In the genomic region with DNA sequence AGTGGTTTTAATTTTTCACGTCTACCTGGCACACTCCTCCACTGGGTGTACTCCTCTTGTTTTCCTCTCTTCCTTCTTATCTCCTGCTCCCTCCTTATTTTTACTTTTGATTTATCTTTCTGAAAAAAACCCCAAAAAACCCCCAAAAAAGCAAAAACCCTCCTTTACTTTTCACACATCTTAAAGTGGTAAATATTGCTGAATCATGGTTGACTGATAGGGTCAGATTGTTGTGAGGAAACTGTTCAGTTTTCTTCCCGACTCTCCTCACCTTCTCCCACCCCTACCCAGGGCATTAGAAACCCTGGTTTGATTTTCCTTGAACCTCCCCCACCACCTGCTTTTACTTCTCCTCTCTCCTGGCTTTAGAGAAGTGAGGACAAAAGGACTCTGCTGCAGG, we compare ENCODE assay signal across 2 cellular contexts.
TF ChIP-seq lines count a peak whose summit lies in the region.

No MANE protein-coding gene starts in this region.

TF ChIP-seq in A549, 52 proteins besides CTCF, POLR2A, EP300 and RAD21:
- TF ChIP-seq JUNB (IDR thresholded peaks at IDR 0.05) (no peak), BHLHE40 (IDR thresholded peaks at IDR 0.05; ENCODE audit: low read depth, low read length) (no peak), ZNF302 (CRISPR knock-in tag; IDR thresholded peaks at IDR 0.05) (no peak), EHMT2 (IDR thresholded peaks at IDR 0.05; ENCODE audit: low read depth) (no peak), ZSCAN20 (CRISPR knock-in tag; IDR thresholded peaks at IDR 0.05) (no peak), NFE2L2 (conservative IDR thresholded peaks at IDR 0.05; ENCODE audit: low read length) (peak; percentile 71), BCL3 (IDR thresholded peaks at IDR 0.05) (no peak), CHD4 (IDR thresholded peaks at IDR 0.05; ENCODE audit: borderline replicate concordance) (no peak), EHF (CRISPR knock-in tag; IDR thresholded peaks at IDR 0.05) (no peak), CEBPB (IDR thresholded peaks at IDR 0.05) (no peak), MAFK (IDR thresholded peaks at IDR 0.05; ENCODE audit: partially characterized antibody) (peak; percentile 81), CBX8 (IDR thresholded peaks at IDR 0.05) (no peak), NPAS2 (CRISPR knock-in tag; IDR thresholded peaks at IDR 0.05; ENCODE audit: borderline replicate concordance) (no peak)
- TF ChIP-seq, protein P1, sequence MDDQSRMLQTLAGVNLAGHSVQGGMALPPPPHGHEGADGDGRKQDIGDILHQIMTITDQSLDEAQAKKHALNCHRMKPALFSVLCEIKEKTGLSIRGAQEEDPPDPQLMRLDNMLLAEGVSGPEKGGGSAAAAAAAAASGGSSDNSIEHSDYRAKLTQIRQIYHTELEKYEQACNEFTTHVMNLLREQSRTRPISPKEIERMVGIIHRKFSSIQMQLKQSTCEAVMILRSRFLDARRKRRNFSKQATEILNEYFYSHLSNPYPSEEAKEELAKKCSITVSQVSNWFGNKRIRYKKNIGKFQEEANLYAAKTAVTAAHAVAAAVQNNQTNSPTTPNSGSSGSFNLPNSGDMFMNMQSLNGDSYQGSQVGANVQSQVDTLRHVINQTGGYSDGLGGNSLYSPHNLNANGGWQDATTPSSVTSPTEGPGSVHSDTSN (IDR thresholded peaks at IDR 0.05), result no peak
TF ChIP-seq in A549: peak in this region for 2.

TF ChIP-seq in K562, 482 proteins besides CTCF, POLR2A, EP300 and RAD21:
- TF ChIP-seq ZNF584 (CRISPR knock-in tag; IDR thresholded peaks at IDR 0.05; ENCODE audit: low read depth) (no peak), CHAMP1 (IDR thresholded peaks at IDR 0.05) (no peak), CTBP1 (IDR thresholded peaks at IDR 0.05; ENCODE audit: borderline replicate concordance) (no peak), NFE2 (IDR thresholded peaks at IDR 0.05; ENCODE audit: low read depth) (peak; percentile 57; the same call in 1 of the 2 replicates), TAF15 (IDR thresholded peaks at IDR 0.05; ENCODE audit: low read depth, low read length) (no peak), ZNF316 (IDR thresholded peaks at IDR 0.05) (peak; percentile 48), ZNF347 (CRISPR knock-in tag; IDR thresholded peaks at IDR 0.05; ENCODE audit: low read depth) (no peak), ETS1 (conservative IDR thresholded peaks at IDR 0.05; ENCODE audit: control insufficient read depth, low read depth, low read length) (no peak), MAFG (tag; conservative IDR thresholded peaks at IDR 0.05) (peak; percentile 61), MAFF (IDR thresholded peaks at IDR 0.05; ENCODE audit: low read length) (peak; percentile 39; the same call in 1 of the 2 replicates), C11orf30 (IDR thresholded peaks at IDR 0.05; ENCODE audit: low read depth) (peak; percentile 30; the same call in 1 of the 2 replicates), ZC3H4 (CRISPR knock-in tag; IDR thresholded peaks at IDR 0.05; ENCODE audit: borderline replicate concordance) (no peak), HNRNPK (IDR thresholded peaks at IDR 0.05; ENCODE audit: low read depth, low read length, poor library complexity, severe bottlenecking) (no peak), MAFK (IDR thresholded peaks at IDR 0.05; ENCODE audit: low read length) (peak; percentile 15; the same call in 1 of the 2 replicates)
- TF ChIP-seq, protein P2, sequence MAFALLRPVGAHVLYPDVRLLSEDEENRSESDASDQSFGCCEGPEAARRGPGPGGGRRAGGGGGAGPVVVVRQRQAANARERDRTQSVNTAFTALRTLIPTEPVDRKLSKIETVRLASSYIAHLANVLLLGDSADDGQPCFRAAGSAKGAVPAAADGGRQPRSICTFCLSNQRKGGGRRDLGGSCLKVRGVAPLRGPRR (CRISPR knock-in tag; IDR thresholded peaks at IDR 0.05), result no peak
TF ChIP-seq in K562: peak in this region for 6.
